ENCODE assay signal across 1 cellular context in the genomic region with DNA sequence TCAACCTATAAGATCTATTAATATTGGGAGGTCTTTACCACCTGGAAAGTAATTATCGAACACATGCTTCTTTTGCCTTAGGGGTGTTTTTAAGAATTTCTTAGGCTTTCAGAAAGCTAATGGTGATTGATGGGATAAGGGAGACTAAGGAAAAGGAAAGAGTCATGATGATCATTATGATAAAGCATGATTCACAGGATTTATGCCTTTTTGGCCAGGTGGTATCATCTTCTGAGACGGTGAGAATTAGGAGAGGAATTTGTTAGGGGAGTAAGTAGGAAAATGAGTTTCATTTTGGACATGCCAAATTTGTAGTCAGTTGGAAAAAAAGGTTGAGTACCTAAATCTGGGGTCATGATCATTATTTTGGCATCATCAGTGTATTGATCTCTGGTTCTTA.
TF ChIP-seq lines count a peak whose summit lies in the region.

No MANE protein-coding gene starts in this region.

TF ChIP-seq in SK-N-SH, 30 proteins besides CTCF, POLR2A, EP300 and RAD21 (continued from another document):
- TF ChIP-seq, protein P1, sequence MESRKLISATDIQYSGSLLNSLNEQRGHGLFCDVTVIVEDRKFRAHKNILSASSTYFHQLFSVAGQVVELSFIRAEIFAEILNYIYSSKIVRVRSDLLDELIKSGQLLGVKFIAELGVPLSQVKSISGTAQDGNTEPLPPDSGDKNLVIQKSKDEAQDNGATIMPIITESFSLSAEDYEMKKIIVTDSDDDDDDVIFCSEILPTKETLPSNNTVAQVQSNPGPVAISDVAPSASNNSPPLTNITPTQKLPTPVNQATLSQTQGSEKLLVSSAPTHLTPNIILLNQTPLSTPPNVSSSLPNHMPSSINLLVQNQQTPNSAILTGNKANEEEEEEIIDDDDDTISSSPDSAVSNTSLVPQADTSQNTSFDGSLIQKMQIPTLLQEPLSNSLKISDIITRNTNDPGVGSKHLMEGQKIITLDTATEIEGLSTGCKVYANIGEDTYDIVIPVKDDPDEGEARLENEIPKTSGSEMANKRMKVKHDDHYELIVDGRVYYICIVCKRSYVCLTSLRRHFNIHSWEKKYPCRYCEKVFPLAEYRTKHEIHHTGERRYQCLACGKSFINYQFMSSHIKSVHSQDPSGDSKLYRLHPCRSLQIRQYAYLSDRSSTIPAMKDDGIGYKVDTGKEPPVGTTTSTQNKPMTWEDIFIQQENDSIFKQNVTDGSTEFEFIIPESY (IDR thresholded peaks at IDR 0.05; ENCODE audit: borderline replicate concordance, low read depth): no peak
TF ChIP-seq in SK-N-SH: peak in this region for 1.
